In the genomic region with DNA sequence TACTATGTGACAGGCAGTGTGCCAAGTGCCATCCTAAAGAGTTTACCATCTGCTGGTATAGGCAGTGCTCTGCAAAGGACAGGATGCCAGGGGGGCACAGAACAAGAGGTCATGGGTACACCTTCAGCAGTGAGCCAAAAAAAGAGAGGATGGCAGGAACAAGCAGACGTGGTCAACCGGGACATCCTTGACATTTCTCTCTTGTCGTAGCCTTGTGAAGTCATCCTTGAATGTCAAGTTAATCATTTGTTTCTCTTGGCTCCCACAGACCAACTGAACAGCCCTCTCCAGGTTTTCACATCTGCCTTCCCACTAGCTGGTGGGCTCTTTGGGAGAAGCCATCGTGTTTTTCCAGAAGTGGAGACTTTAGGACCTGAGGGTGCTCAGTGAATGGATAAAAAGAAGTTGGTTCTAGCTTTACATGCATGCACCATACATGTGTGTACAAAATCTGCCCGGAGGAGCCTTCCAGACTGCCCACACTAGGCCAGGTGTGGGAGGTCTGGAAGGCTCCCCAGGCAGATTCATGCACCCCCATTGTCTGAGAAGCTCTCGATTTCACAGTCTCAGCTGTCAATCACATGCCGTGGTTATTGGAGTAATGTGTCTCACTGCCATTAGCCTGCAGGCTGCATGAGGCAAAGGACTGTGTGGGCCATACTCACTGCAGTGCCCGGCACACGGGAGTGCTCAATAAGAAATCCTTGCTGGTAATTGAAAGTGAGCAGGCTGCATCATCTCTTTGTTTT, we compare ENCODE assay signal across 30 cellular contexts. TPM values are rescaled to one million over a fixed set of nuclear protein-coding genes. Genes with fewer than 3 reads are reported as not detected.
"Had no signal": no experiment of that assay in that cellular context is flagged by ENCODE, and none has a peak within 500 bp of the region (broad histone marks: within the 10 kb centered on the region; RNA-seq: fewer than 3 reads in every experiment).

No MANE protein-coding gene starts in this region.

- ATAC-seq: activated T-helper 17 cell treated with anti-CD3 and anti-CD28 coated beads, Interleukin-2, amount 50 U/mL, for 72 hours; gastrocnemius medialis; left cardiac atrium; mucosa of descending colon; upper lobe of right lung had no signal

- FAIRE-seq: islet of Langerhans, TTC549 had no signal

- H3K36me3 Mint-ChIP-seq: activated naive CD8-positive, alpha-beta T cell had no signal

- DNase-seq: activated CD4-positive, alpha-beta T cell treated with anti-CD3 and anti-CD28 coated beads, Interleukin-2, amount 50 U/mL, for 1 hour; activated CD4-positive, CD25-positive, alpha-beta regulatory T cell treated with anti-CD3 and anti-CD28 coated beads, Interleukin-2, amount 50 U/mL, for 72 hours; activated CD8-positive, alpha-beta memory T cell treated with anti-CD3 and anti-CD28 coated beads for 24 hours; activated CD8-positive, alpha-beta memory T cell treated with anti-CD3 and anti-CD28 coated beads, Interleukin-2, amount 50 U/mL, for 4 hours; activated naive CD4-positive, alpha-beta T cell; activated T-cell treated with anti-CD3 and anti-CD28 coated beads, Interleukin-2, amount 50 U/mL, for 24 hours; colonic mucosa; endodermal cell; esophagus squamous epithelium; gastrocnemius medialis; head of caudate nucleus; left cardiac atrium; mesenchymal stem cell; mucosa of descending colon; nephron progenitor cell; sigmoid colon; stimulated activated CD4-positive, alpha-beta T cell treated with anti-CD3 and anti-CD28 coated beads, Interleukin-15, amount 100 ng/mL, for 24 hours; stimulated activated naive CD4-positive, alpha-beta T cell; T-helper 1 cell; testis; upper lobe of right lung; WERI-Rb-1 had no signal

- H3K4me1 Mint-ChIP-seq: activated T-helper 17 cell treated with anti-CD3 and anti-CD28 coated beads, Interleukin-2, amount 50 U/mL, for 72 hours; central memory CD8-positive, alpha-beta T cell; nephron progenitor cell had no signal

- H3K4me3 Mint-ChIP-seq: activated naive CD8-positive, alpha-beta T cell; activated T-cell treated with anti-CD3 and anti-CD28 coated beads, Interleukin-2, amount 50 U/mL, for 24 hours; activated T-helper 17 cell treated with anti-CD3 and anti-CD28 coated beads, Interleukin-2, amount 50 U/mL, for 72 hours; central memory CD8-positive, alpha-beta T cell; endodermal cell; nephron progenitor cell had no signal

- H3K27ac Mint-ChIP-seq: activated naive CD8-positive, alpha-beta T cell; activated T-cell treated with anti-CD3 and anti-CD28 coated beads, Interleukin-2, amount 50 U/mL, for 24 hours; activated T-helper 17 cell treated with anti-CD3 and anti-CD28 coated beads, Interleukin-2, amount 50 U/mL, for 72 hours; endodermal cell; nephron progenitor cell had no signal

- H3K9me3 Mint-ChIP-seq: activated T-cell treated with anti-CD3 and anti-CD28 coated beads, Interleukin-2, amount 50 U/mL, for 24 hours; activated T-helper 17 cell treated with anti-CD3 and anti-CD28 coated beads, Interleukin-2, amount 50 U/mL, for 72 hours; central memory CD8-positive, alpha-beta T cell had no signal

RNA-seq across cellular contexts. Expression of a gene that starts 16.4 kb away (rescaled TPM):
- total RNA-seq: activated T-helper 17 cell treated with anti-CD3 and anti-CD28 coated beads, Interleukin-2, amount 50 U/mL, for 72 hours; ascending aorta; colonic mucosa; endodermal cell; esophagus squamous epithelium; gastrocnemius medialis; left cardiac atrium; lower leg skin; mucosa of descending colon; sigmoid colon; smooth muscle cell; upper lobe of right lung had no signal
